Comparison of ENCODE assay signal across 23 cellular contexts in the genomic region with DNA sequence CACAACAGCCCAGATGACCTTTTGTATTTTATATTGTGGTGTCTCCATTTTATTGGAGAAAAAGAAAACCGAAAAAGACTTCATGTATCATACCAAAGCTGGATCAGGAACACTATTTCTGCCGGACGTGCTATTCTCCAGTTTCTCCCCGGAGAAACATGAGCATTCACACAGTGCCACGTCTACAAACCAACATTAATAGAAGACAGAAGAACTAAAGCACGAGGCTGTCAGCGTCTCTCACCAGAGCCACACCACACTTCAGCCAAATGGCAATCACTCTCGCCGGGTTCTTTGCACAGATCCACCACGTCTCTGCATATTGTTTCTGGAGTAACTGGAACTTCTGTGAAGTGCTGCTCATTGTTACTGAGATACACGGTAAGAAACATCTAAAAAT. TPM values are rescaled to one million over a fixed set of nuclear protein-coding genes. Genes with fewer than 3 reads are reported as not detected.
DNase-seq lines count a peak whose midpoint lies in the region; ATAC-seq and TF ChIP-seq lines count a peak whose summit lies in the region.
"Had no signal": no experiment of that assay in that cellular context is flagged by ENCODE, and none has a peak within 500 bp of the region (broad histone marks: within the 10 kb centered on the region; RNA-seq: fewer than 3 reads in every experiment).

No MANE protein-coding gene starts in this region.

- H3K4me1 ChIP-seq in ectodermal cell (ENCODE audit: control insufficient read depth, insufficient read depth, low read length) (peaks cover 13% of the 10 kb centered on the region), mesodermal cell (ENCODE audit: control insufficient read depth, insufficient read depth, low read length, poor library complexity, severe bottlenecking) (peaks cover 23% of the 10 kb centered on the region)
- H3K4me1 ChIP-seq: parathyroid adenoma had no signal

- no peaks in the 10 kb centered on the region for H3K9me3 Mint-ChIP-seq in activated naive CD4-positive, alpha-beta T cell treated with anti-CD3 and anti-CD28 coated beads, Interleukin-2, amount 50 U/mL, for 24 hours
- no peaks in the 10 kb centered on the region for H3K9me3 Mint-ChIP-seq in activated naive CD4-positive, alpha-beta T cell treated with anti-CD3 and anti-CD28 coated beads, Interleukin-2, amount 10 ng/mL, durations not matched to agents 7 days and 5 days
- H3K9me3 Mint-ChIP-seq in type B pancreatic cell, result no peaks in the 10 kb centered on the region
- H3K9me3 Mint-ChIP-seq in stimulated activated naive CD8-positive, alpha-beta T cell treated with anti-CD3 and anti-CD28 coated beads, Interleukin-15, amount 100 ng/mL, for 72 hours, result no peaks in the 10 kb centered on the region
- no peaks in the 10 kb centered on the region for H3K9me3 Mint-ChIP-seq in activated T-helper 1 cell treated with anti-CD3 and anti-CD28 coated beads, Interleukin-12 subunit alpha, Interleukin-12 subunit beta, Interleukin-2, Interleukin-4 antibody, amounts not matched to agents 30 ng/mL and 10 ng/mL and 1 ng/mL, durations not matched to agents 14 hours and 24 hours and 36 hours
- H3K9me3 Mint-ChIP-seq: activated naive CD8-positive, alpha-beta T cell treated with anti-CD3 and anti-CD28 coated beads, Interleukin-2, amount 10 ng/mL, durations not matched to agents 7 days and 5 days; naive B cell; stimulated activated naive CD8-positive, alpha-beta T cell treated with anti-CD3 and anti-CD28 coated beads, Interleukin-15, Interleukin-2, amounts not matched to agents 100 ng/mL and 50 ng/mL, for 24 hours had no signal

- 94 to 95% methylated on average over 11 of the region's 11 CpGs for WGBS in ectodermal cell, 2 experiments
- WGBS in mesodermal cell (ENCODE audit: insufficient coverage in 2 of 2), 2 experiments, result 86 to 97% methylated on average over 6 to 9 of the region's 11 CpGs

- H3K27me3 Mint-ChIP-seq in activated naive CD4-positive, alpha-beta T cell treated with anti-CD3 and anti-CD28 coated beads, Interleukin-2, amount 50 U/mL, for 24 hours, result no peaks in the 10 kb centered on the region
- H3K27me3 Mint-ChIP-seq in activated naive CD4-positive, alpha-beta T cell treated with anti-CD3 and anti-CD28 coated beads, Interleukin-2, amount 10 ng/mL, durations not matched to agents 7 days and 5 days, result no peaks in the 10 kb centered on the region
- no peaks in the 10 kb centered on the region for H3K27me3 Mint-ChIP-seq in type B pancreatic cell
- no peaks in the 10 kb centered on the region for H3K27me3 Mint-ChIP-seq in stimulated activated naive CD8-positive, alpha-beta T cell treated with anti-CD3 and anti-CD28 coated beads, Interleukin-15, amount 100 ng/mL, for 72 hours
- no peaks in the 10 kb centered on the region for H3K27me3 Mint-ChIP-seq in activated T-helper 1 cell treated with anti-CD3 and anti-CD28 coated beads, Interleukin-12 subunit alpha, Interleukin-12 subunit beta, Interleukin-2, Interleukin-4 antibody, amounts not matched to agents 30 ng/mL and 10 ng/mL and 1 ng/mL, durations not matched to agents 14 hours and 24 hours and 36 hours (ENCODE audit: insufficient read depth)
- H3K27me3 Mint-ChIP-seq: activated naive CD8-positive, alpha-beta T cell treated with anti-CD3 and anti-CD28 coated beads, Interleukin-2, amount 10 ng/mL, durations not matched to agents 7 days and 5 days; naive B cell; stimulated activated naive CD8-positive, alpha-beta T cell treated with anti-CD3 and anti-CD28 coated beads, Interleukin-15, Interleukin-2, amounts not matched to agents 100 ng/mL and 50 ng/mL, for 24 hours had no signal

- no peak for DNase-seq in activated naive CD4-positive, alpha-beta T cell treated with anti-CD3 and anti-CD28 coated beads, Interleukin-2, amount 10 ng/mL, durations not matched to agents 7 days and 5 days
- DNase-seq in type B pancreatic cell (ENCODE audit: extremely low spot score, unreplicated experiment) (no peak), inferior parietal cortex (ENCODE audit: extremely low spot score) (no peak)
- DNase-seq in stimulated activated naive CD8-positive, alpha-beta T cell treated with anti-CD3 and anti-CD28 coated beads, Interleukin-15, amount 100 ng/mL, for 72 hours, result no peak
- no peak for DNase-seq in activated T-helper 1 cell treated with anti-CD3 and anti-CD28 coated beads, Interleukin-12 subunit alpha, Interleukin-12 subunit beta, Interleukin-2, Interleukin-4 antibody, amounts not matched to agents 30 ng/mL and 10 ng/mL and 1 ng/mL, durations not matched to agents 14 hours and 24 hours and 36 hours (ENCODE audit: low spot score)
- DNase-seq: 8988T; activated naive CD8-positive, alpha-beta T cell treated with anti-CD3 and anti-CD28 coated beads, Interleukin-2, amount 10 ng/mL, durations not matched to agents 7 days and 5 days; cortex of kidney; EL; foreskin keratinocyte; kidney; naive B cell; NCI-H187; NCI-H748 treated with DMSO at 0.1 percent for 48 hours; small intestine; stimulated activated CD4-positive, alpha-beta T cell treated with anti-CD3 and anti-CD28 coated beads, Interleukin-4, amount 100 ng/mL, for 1 hour; transverse colon had no signal

- H3K4me3 Mint-ChIP-seq in activated naive CD4-positive, alpha-beta T cell treated with anti-CD3 and anti-CD28 coated beads, Interleukin-2, amount 50 U/mL, for 24 hours, result no peak overlapping the region
- no peak overlapping the region for H3K4me3 Mint-ChIP-seq in activated naive CD4-positive, alpha-beta T cell treated with anti-CD3 and anti-CD28 coated beads, Interleukin-2, amount 10 ng/mL, durations not matched to agents 7 days and 5 days
- H3K4me3 Mint-ChIP-seq in type B pancreatic cell, result no peak overlapping the region
- no peak overlapping the region for H3K4me3 Mint-ChIP-seq in stimulated activated naive CD8-positive, alpha-beta T cell treated with anti-CD3 and anti-CD28 coated beads, Interleukin-15, amount 100 ng/mL, for 72 hours
- no peak overlapping the region for H3K4me3 Mint-ChIP-seq in activated T-helper 1 cell treated with anti-CD3 and anti-CD28 coated beads, Interleukin-12 subunit alpha, Interleukin-12 subunit beta, Interleukin-2, Interleukin-4 antibody, amounts not matched to agents 30 ng/mL and 10 ng/mL and 1 ng/mL, durations not matched to agents 14 hours and 24 hours and 36 hours
- H3K4me3 Mint-ChIP-seq: activated naive CD8-positive, alpha-beta T cell treated with anti-CD3 and anti-CD28 coated beads, Interleukin-2, amount 10 ng/mL, durations not matched to agents 7 days and 5 days; stimulated activated naive CD8-positive, alpha-beta T cell treated with anti-CD3 and anti-CD28 coated beads, Interleukin-15, Interleukin-2, amounts not matched to agents 100 ng/mL and 50 ng/mL, for 24 hours had no signal

- CTCF ChIA-PET in activated naive CD4-positive, alpha-beta T cell treated with anti-CD3 and anti-CD28 coated beads, Interleukin-2, amount 10 ng/mL, durations not matched to agents 7 days and 5 days (lab: Charles Lee), result interaction anchor here (0.6 to 1.7 kb wide), 3 partner anchors 9 to 636 kb away, joined by 3 to 8 read pairs (median 5); no protein-coding TSS in a partner anchor

- H3K36me3 ChIP-seq in ectodermal cell (ENCODE audit: control insufficient read depth, insufficient read depth, low read length), result peaks cover 9% of the 10 kb centered on the region
- H3K36me3 ChIP-seq in mesodermal cell (ENCODE audit: control insufficient read depth, insufficient read depth, low read length), result peaks cover 34% of the 10 kb centered on the region
- H3K36me3 ChIP-seq: transverse colon had no signal

- no peaks in the 10 kb centered on the region for H3K9me3 ChIP-seq in ectodermal cell (ENCODE audit: control insufficient read depth, low read length)
- no peaks in the 10 kb centered on the region for H3K9me3 ChIP-seq in mesodermal cell (ENCODE audit: control insufficient read depth, low read length)
- H3K9me3 ChIP-seq: BLaER1 treated with 17β-estradiol and CSF1 and Interleukin-3, amounts not matched to agents 10 nM and 100 nM; transverse colon had no signal

- intact Hi-C loops in activated T-helper 1 cell treated with anti-CD3 and anti-CD28 coated beads, Interleukin-12 subunit alpha, Interleukin-12 subunit beta, Interleukin-2, Interleukin-4 antibody, amounts not matched to agents 30 ng/mL and 10 ng/mL and 1 ng/mL, durations not matched to agents 14 hours and 24 hours and 36 hours (cut with micrococcal nuclease), result no loop called here

- no peak for ATAC-seq in stimulated activated naive CD8-positive, alpha-beta T cell treated with anti-CD3 and anti-CD28 coated beads, Interleukin-15, amount 100 ng/mL, for 72 hours
- ATAC-seq: foreskin keratinocyte had no signal

- H3K4me3 ChIP-seq in ectodermal cell (ENCODE audit: insufficient read depth, low read depth, low read length) (no peak overlapping the region), mesodermal cell (ENCODE audit: extremely low read depth, insufficient read depth, low read length, poor library complexity, severe bottlenecking) (no peak overlapping the region)
- H3K4me3 ChIP-seq: BLaER1 treated with 17β-estradiol and CSF1 and Interleukin-3, amounts not matched to agents 10 nM and 100 nM; transverse colon had no signal

- H3K27ac Mint-ChIP-seq in activated naive CD4-positive, alpha-beta T cell treated with anti-CD3 and anti-CD28 coated beads, Interleukin-2, amount 50 U/mL, for 24 hours, result peak overlapping the region; percentile 38
- no peak overlapping the region for H3K27ac Mint-ChIP-seq in activated naive CD4-positive, alpha-beta T cell treated with anti-CD3 and anti-CD28 coated beads, Interleukin-2, amount 10 ng/mL, durations not matched to agents 7 days and 5 days
- peak overlapping the region; percentile 42 for H3K27ac Mint-ChIP-seq in type B pancreatic cell
- no peak overlapping the region for H3K27ac Mint-ChIP-seq in stimulated activated naive CD8-positive, alpha-beta T cell treated with anti-CD3 and anti-CD28 coated beads, Interleukin-15, amount 100 ng/mL, for 72 hours
- no peak overlapping the region for H3K27ac Mint-ChIP-seq in activated T-helper 1 cell treated with anti-CD3 and anti-CD28 coated beads, Interleukin-12 subunit alpha, Interleukin-12 subunit beta, Interleukin-2, Interleukin-4 antibody, amounts not matched to agents 30 ng/mL and 10 ng/mL and 1 ng/mL, durations not matched to agents 14 hours and 24 hours and 36 hours
- H3K27ac Mint-ChIP-seq: activated naive CD8-positive, alpha-beta T cell treated with anti-CD3 and anti-CD28 coated beads, Interleukin-2, amount 10 ng/mL, durations not matched to agents 7 days and 5 days; stimulated activated naive CD8-positive, alpha-beta T cell treated with anti-CD3 and anti-CD28 coated beads, Interleukin-15, Interleukin-2, amounts not matched to agents 100 ng/mL and 50 ng/mL, for 24 hours had no signal

- peak overlapping the region; percentile 1 for H3K27ac ChIP-seq in ectodermal cell (ENCODE audit: insufficient read depth, low read depth, low read length, poor library complexity, severe bottlenecking)
- H3K27ac ChIP-seq in mesodermal cell (ENCODE audit: low read depth, low read length, severe bottlenecking), result peak overlapping the region; percentile 37
- H3K27ac ChIP-seq: BLaER1 treated with 17β-estradiol and CSF1 and Interleukin-3, amounts not matched to agents 10 nM and 100 nM; foreskin keratinocyte; transverse colon had no signal

- peaks cover 63% of the 10 kb centered on the region for H3K4me1 Mint-ChIP-seq in activated naive CD4-positive, alpha-beta T cell treated with anti-CD3 and anti-CD28 coated beads, Interleukin-2, amount 50 U/mL, for 24 hours
- H3K4me1 Mint-ChIP-seq in activated naive CD4-positive, alpha-beta T cell treated with anti-CD3 and anti-CD28 coated beads, Interleukin-2, amount 10 ng/mL, durations not matched to agents 7 days and 5 days, result peaks cover 22% of the 10 kb centered on the region
- H3K4me1 Mint-ChIP-seq in type B pancreatic cell (ENCODE audit: unreplicated experiment), result peaks cover 35% of the 10 kb centered on the region
- peaks cover 29% of the 10 kb centered on the region for H3K4me1 Mint-ChIP-seq in stimulated activated naive CD8-positive, alpha-beta T cell treated with anti-CD3 and anti-CD28 coated beads, Interleukin-15, amount 100 ng/mL, for 72 hours
- peaks cover 14% of the 10 kb centered on the region for H3K4me1 Mint-ChIP-seq in activated T-helper 1 cell treated with anti-CD3 and anti-CD28 coated beads, Interleukin-12 subunit alpha, Interleukin-12 subunit beta, Interleukin-2, Interleukin-4 antibody, amounts not matched to agents 30 ng/mL and 10 ng/mL and 1 ng/mL, durations not matched to agents 14 hours and 24 hours and 36 hours (ENCODE audit: low read depth)

- no peaks in the 10 kb centered on the region for H3K27me3 ChIP-seq in ectodermal cell (ENCODE audit: control insufficient read depth, insufficient read depth, low read length, poor library complexity, severe bottlenecking)
- H3K27me3 ChIP-seq: BLaER1 treated with 17β-estradiol and CSF1 and Interleukin-3, amounts not matched to agents 10 nM and 100 nM; foreskin keratinocyte; transverse colon had no signal

- peaks cover 6% of the 10 kb centered on the region for H3K36me3 Mint-ChIP-seq in activated naive CD4-positive, alpha-beta T cell treated with anti-CD3 and anti-CD28 coated beads, Interleukin-2, amount 50 U/mL, for 24 hours
- peaks cover 12% of the 10 kb centered on the region for H3K36me3 Mint-ChIP-seq in activated naive CD4-positive, alpha-beta T cell treated with anti-CD3 and anti-CD28 coated beads, Interleukin-2, amount 10 ng/mL, durations not matched to agents 7 days and 5 days
- peaks cover 23% of the 10 kb centered on the region for H3K36me3 Mint-ChIP-seq in type B pancreatic cell
- peaks cover 14% of the 10 kb centered on the region for H3K36me3 Mint-ChIP-seq in activated T-helper 1 cell treated with anti-CD3 and anti-CD28 coated beads, Interleukin-12 subunit alpha, Interleukin-12 subunit beta, Interleukin-2, Interleukin-4 antibody, amounts not matched to agents 30 ng/mL and 10 ng/mL and 1 ng/mL, durations not matched to agents 14 hours and 24 hours and 36 hours (ENCODE audit: low read depth)

- no peak for TF ChIP-seq CTCF in type B pancreatic cell (conservative IDR thresholded peaks at IDR 0.05)

RNA-seq across cellular contexts. Expression of a gene that starts 24.8 kb away (rescaled TPM):
- polyA plus RNA-seq in ectodermal cell (2013, experiment 1 of 4), result 50.1 TPM
- 55.3 TPM for polyA plus RNA-seq in ectodermal cell (2013, experiment 2 of 4)
- polyA plus RNA-seq in ectodermal cell (2013, experiment 3 of 4), result 42.7 TPM
- 45.9 TPM for polyA plus RNA-seq in ectodermal cell (2013, experiment 4 of 4)
- 27.2 TPM for polyA plus RNA-seq in mesodermal cell (2013, experiment 1 of 2)
- polyA plus RNA-seq in mesodermal cell (2013, experiment 2 of 2), result 29.2 TPM
- 51.3 and 67.2 TPM in 2 replicates for total RNA-seq in type B pancreatic cell (ENCODE audit: low replicate concordance)
- 40.4 and 47.2 TPM in 2 replicates for total RNA-seq in activated T-helper 1 cell treated with anti-CD3 and anti-CD28 coated beads, Interleukin-12 subunit alpha, Interleukin-12 subunit beta, Interleukin-2, Interleukin-4 antibody, amounts not matched to agents 30 ng/mL and 10 ng/mL and 1 ng/mL, durations not matched to agents 14 hours and 24 hours and 36 hours

Comparison
In these comparisons a context has a peak if more than half of its experiments do, and no peak if none do; other contexts are left out.
1. H3K27ac Mint-ChIP-seq: peak in activated naive CD4-positive, alpha-beta T cell treated with anti-CD3 and anti-CD28 coated beads, Interleukin-2, amount 50 U/mL, for 24 hours (single experiment) and type B pancreatic cell (single experiment); none in activated naive CD4-positive, alpha-beta T cell treated with anti-CD3 and anti-CD28 coated beads, Interleukin-2, amount 10 ng/mL, durations not matched to agents 7 days and 5 days (single experiment), stimulated activated naive CD8-positive, alpha-beta T cell treated with anti-CD3 and anti-CD28 coated beads, Interleukin-15, amount 100 ng/mL, for 72 hours (0 of 2) and activated T-helper 1 cell treated with anti-CD3 and anti-CD28 coated beads, Interleukin-12 subunit alpha, Interleukin-12 subunit beta, Interleukin-2, Interleukin-4 antibody, amounts not matched to agents 30 ng/mL and 10 ng/mL and 1 ng/mL, durations not matched to agents 14 hours and 24 hours and 36 hours (single experiment).